Comparison of ENCODE assay signal across 13 cellular contexts in the genomic region with DNA sequence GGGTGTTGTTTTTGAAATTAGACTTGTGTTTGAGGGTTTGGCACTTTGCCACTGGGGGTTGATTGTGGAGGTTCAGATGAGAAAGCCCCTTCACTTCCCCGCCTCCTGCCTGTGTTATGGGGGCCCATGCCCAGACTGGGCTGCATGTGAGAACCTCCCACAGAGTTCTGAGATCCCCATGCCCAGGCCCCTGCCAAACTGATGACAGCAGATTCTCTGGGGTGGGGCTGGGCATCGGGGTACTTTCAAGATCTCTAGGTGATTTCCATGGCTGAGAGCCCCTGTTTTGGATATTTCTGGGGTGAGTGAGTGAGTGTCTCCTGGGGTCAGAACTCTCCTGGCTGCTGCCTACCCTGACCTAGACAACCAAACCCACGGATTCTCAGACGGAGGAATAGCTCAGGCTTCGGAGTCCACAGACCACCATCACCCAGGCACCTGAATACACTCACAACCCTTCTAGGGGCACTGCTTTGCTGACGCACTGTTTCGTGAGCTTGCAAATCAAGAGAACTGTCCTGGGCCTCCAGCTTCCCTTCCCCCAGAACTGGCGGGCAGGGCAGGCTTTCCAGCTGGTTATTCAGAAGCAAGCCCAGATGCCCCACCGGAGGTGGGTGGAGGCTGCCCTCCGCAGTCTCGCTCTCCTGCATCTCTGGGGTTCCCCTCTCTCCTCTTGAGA. TPM values are rescaled to one million over a fixed set of nuclear protein-coding genes. Genes with fewer than 3 reads are reported as not detected.
DNase-seq lines count a peak whose midpoint lies in the region; ATAC-seq, FAIRE-seq and TF ChIP-seq lines count a peak whose summit lies in the region.
"Had no signal": no experiment of that assay in that cellular context is flagged by ENCODE, and none has a peak within 500 bp of the region (broad histone marks: within the 10 kb centered on the region; RNA-seq: fewer than 3 reads in every experiment).

No MANE protein-coding gene starts in this region.

- H3K4me2 ChIP-seq in A549 (no peak overlapping the region), H1 (ENCODE audit: insufficient read depth in 1 of 2, low read depth in 2 of 2, low read length in 2 of 2) (no peak overlapping the region)

- H2BK20ac ChIP-seq in H1 (ENCODE audit: low read length) = no peak overlapping the region

- no peaks in the 10 kb centered on the region for H3K23me2 ChIP-seq in H1 (ENCODE audit: low read depth, low read length)

- no peak overlapping the region for H2BK120ac ChIP-seq in H1 (replicated peaks; ENCODE audit: low read depth, low read length)

- no peak overlapping the region for H3K14ac ChIP-seq in H1 (ENCODE audit: insufficient read length)

- H3K79me2 ChIP-seq in H1 (ENCODE audit: control insufficient read depth in 1 of 2, insufficient read depth in 2 of 2, low read length in 2 of 2) = no peaks in the 10 kb centered on the region

- no peak overlapping the region for H3K4me3 ChIP-seq in A549
- H3K4me3 ChIP-seq in NT2/D1 (ENCODE audit: insufficient read length, low read depth) = no peak overlapping the region
- no peak overlapping the region for H3K4me3 ChIP-seq in H1 (ENCODE audit: extremely low read depth in 1 of 4, insufficient read depth in 2 of 4, low read depth in 3 of 4, low read length in 4 of 4)
- H3K4me3 ChIP-seq: SK-N-MC, testis had no signal

- WGBS in A549 (ENCODE audit: missing lambda C conversion rate) = 79% methylated on average over 11 of the region's 11 CpGs
- WGBS in H1 (ENCODE audit: extremely low coverage in 1 of 2, insufficient coverage in 1 of 2, insufficient read length in 1 of 2, insufficient replicate concordance in 2 of 2, low coverage in 1 of 2, low lambda C conversion rate in 2 of 2, missing lambda C conversion rate in 1 of 2), 2 experiments = 87% methylated on average over 11 of the region's 11 CpGs; no CpG with 5 or more reads in 1 of the 2 experiments

- no peak overlapping the region for H2BK15ac ChIP-seq in H1 (ENCODE audit: low read length)

- H3K56ac ChIP-seq in H1 (replicated peaks; ENCODE audit: insufficient read length, low read depth, low read length) = no peak overlapping the region

- H3K9me3 ChIP-seq in A549 = no peaks in the 10 kb centered on the region
- no peaks in the 10 kb centered on the region for H3K9me3 ChIP-seq in NT2/D1 (ENCODE audit: insufficient read depth, low read length)
- H3K9me3 ChIP-seq in H1 (ENCODE audit: insufficient read depth in 2 of 2, low read depth in 1 of 2, low read length in 1 of 2) = no peaks in the 10 kb centered on the region
- H3K9me3 ChIP-seq: testis had no signal

- FAIRE-seq in A549 (lab: Jason Lieb, UNC) = no peak
- FAIRE-seq in H1 (lab: Jason Lieb, UNC) = no peak
- FAIRE-seq: small intestine had no signal

- no peak overlapping the region for H4K8ac ChIP-seq in H1 (ENCODE audit: extremely low read depth, insufficient read depth, low read length)

- no peaks in the 10 kb centered on the region for H3K36me3 ChIP-seq in NT2/D1 (ENCODE audit: insufficient read depth, insufficient read length, low read length)
- H3K36me3 ChIP-seq in H1 (ENCODE audit: control insufficient read depth in 2 of 4, insufficient read depth in 4 of 4, low read length in 3 of 4) = no peaks in the 10 kb centered on the region

- TF ChIP-seq EP300 in A549 (IDR thresholded peaks at IDR 0.05) = no peak
- no peak for TF ChIP-seq EP300 in H1 (IDR thresholded peaks at IDR 0.05; ENCODE audit: borderline replicate concordance in 1 of 2, low read depth in 2 of 2, low read length in 2 of 2)

- H2BK5ac ChIP-seq in H1 (ENCODE audit: low read depth, low read length) = no peak overlapping the region

- H3K79me1 ChIP-seq in H1 (ENCODE audit: low read depth, low read length) = no peaks in the 10 kb centered on the region

- TF ChIP-seq RAD21 in A549 (conservative IDR thresholded peaks at IDR 0.05 in 1 of 2, IDR thresholded peaks at IDR 0.05 in 1 of 2) (no peak), H1 (IDR thresholded peaks at IDR 0.05 in 1 of 2, conservative IDR thresholded peaks at IDR 0.05 in 1 of 2; ENCODE audit: low read depth in 2 of 2, low read length in 2 of 2) (no peak; a peak in 1 of 4 replicates)

- H3K4me1 ChIP-seq in A549 (peaks cover 59% of the 10 kb centered on the region), NT2/D1 (ENCODE audit: insufficient read depth, insufficient read length) (peaks cover 10% of the 10 kb centered on the region), H1 (replicated peaks in 1 of 4; ENCODE audit: control insufficient read depth in 3 of 4, insufficient read depth in 4 of 4, low read length in 3 of 4) (peaks cover 1 to 16% (median 11%) of the 10 kb centered on the region in 4 experiments)
- H3K4me1 ChIP-seq: testis had no signal

- no peak overlapping the region for H2BK12ac ChIP-seq in H1 (ENCODE audit: low read depth, low read length)

- no peaks in the 10 kb centered on the region for H4K20me1 ChIP-seq in H1 (replicated peaks in 1 of 2; ENCODE audit: control insufficient read depth in 1 of 2, insufficient read depth in 2 of 2, low read length in 2 of 2)

- no peak overlapping the region for H4K91ac ChIP-seq in H1 (replicated peaks; ENCODE audit: insufficient read length, low read length)

- H3K23ac ChIP-seq in H1 (ENCODE audit: insufficient read length) = no peak overlapping the region

- no peaks in the 10 kb centered on the region for H3K27me3 ChIP-seq in NT2/D1 (ENCODE audit: insufficient read depth, insufficient read length)
- H3K27me3 ChIP-seq in H1 (replicated peaks in 1 of 4; ENCODE audit: control insufficient read depth in 3 of 4, extremely low read depth in 1 of 4, insufficient read depth in 3 of 4, low read length in 3 of 4) = no peaks in the 10 kb centered on the region
- H3K27me3 ChIP-seq: testis had no signal

- in situ Hi-C loops in KBM-7 (cut with MboI; ENCODE audit: low pct_unique_long_range_greater_than_20kb, low sequenced_read_pairs) = loop anchor here (25.0 kb wide), 1 partner anchor 502 kb away; no protein-coding TSS in a partner anchor

- peak overlapping the region; percentile 36 for H3K9ac ChIP-seq in NT2/D1 (ENCODE audit: insufficient read length, low read depth)
- H3K9ac ChIP-seq in H1 (replicated peaks in 1 of 4; ENCODE audit: extremely low read depth in 1 of 4, low read depth in 3 of 4, low read length in 3 of 4) = no peak overlapping the region

- H3K4ac ChIP-seq in H1 (replicated peaks; ENCODE audit: insufficient read length, low read depth, low read length) = no peak overlapping the region

- H3K27ac ChIP-seq in A549 (peak overlapping the region; percentile 14 to 71; a peak in 3 of 6 replicates), H1 (ENCODE audit: low read depth, low read length) (no peak overlapping the region)
- H3K27ac ChIP-seq: SK-N-MC, testis had no signal

- 0 out of 2 replicates have a peak overlapping the region, but pooled peaks have one; percentile 34 for H3K18ac ChIP-seq in H1 (ENCODE audit: extremely low read depth, low read length)

- peak overlapping the region; percentile 14; the same call in 1 of the 2 replicates for H2AFZ ChIP-seq in H1 (ENCODE audit: low read length)

- TF ChIP-seq POLR2A in A549 (IDR thresholded peaks at IDR 0.05; ENCODE audit: low read length) (no peak), H1 (IDR thresholded peaks at IDR 0.05; ENCODE audit: control extremely low read depth in 1 of 2, low read depth in 2 of 2, low read length in 2 of 2) (no peak)

- CTCF ChIA-PET in A549 (lab: Yijun Ruan, JAX) (interaction anchor here (0.8 to 3.9 kb wide), 5 partner anchors 15 to 136 kb away, joined by 3 to 25 read pairs (median 4); no protein-coding TSS in a partner anchor), H1 (lab: Charles Lee; ENCODE audit: partially characterized antibody) (interaction anchor here (0.7 to 7.6 kb wide), 10 partner anchors 8 to 588 kb away, joined by 3 to 38 read pairs (median 4); no protein-coding TSS in a partner anchor)

- H4K5ac ChIP-seq in H1 (ENCODE audit: insufficient read length, low read depth, low read length) = no peak overlapping the region

- no peak for DNase-seq in A549 (ENCODE audit: low read depth in 1 of 2, low spot score in 1 of 2)
- no peak for DNase-seq in NT2/D1 (ENCODE audit: low read depth, low spot score)
- DNase-seq in H1 (ENCODE audit: low read depth in 1 of 2, low spot score in 2 of 2) = no peak
- DNase-seq in KG1 (lab: John Stamatoyannopoulos, UW) = no peak
- DNase-seq in KBM-7 = no peak
- DNase-seq in cortex of kidney (lab: John Stamatoyannopoulos, UW) = no peak
- DNase-seq: IMR-90, NCI-H2171, small intestine, testis had no signal

- no peak for ATAC-seq in A549
- ATAC-seq in GM19397 (IDR thresholded peaks at IDR 0.05; ENCODE audit: unreplicated experiment) = peak; percentile 38
- ATAC-seq in HG03039 (IDR thresholded peaks at IDR 0.05; ENCODE audit: unreplicated experiment) = no peak

- TF ChIP-seq CTCF in A549 (IDR thresholded peaks at IDR 0.05) = no peak
- TF ChIP-seq CTCF in H1 (IDR thresholded peaks at IDR 0.05; ENCODE audit: control extremely low read depth in 1 of 3, insufficient read depth in 1 of 3, low read depth in 1 of 3, low read length in 3 of 3) = no peak

- no peak overlapping the region for H2AK5ac ChIP-seq in H1 (ENCODE audit: low read depth, low read length)

- POLR2A ChIA-PET in A549 (lab: Yijun Ruan, JAX) (no interaction called here), H1 (lab: Charles Lee; ENCODE audit: partially characterized antibody) (no interaction called here)

TF ChIP-seq in A549, 52 proteins besides CTCF, POLR2A, EP300 and RAD21 (continues in another document):
- no peak for TF ChIP-seq FOSL2 (IDR thresholded peaks at IDR 0.05)
- TF ChIP-seq FOSL2 (CRISPR knock-in tag; IDR thresholded peaks at IDR 0.05) = no peak
- no peak for TF ChIP-seq ZNF302 (CRISPR knock-in tag; IDR thresholded peaks at IDR 0.05)
- no peak for TF ChIP-seq CEBPB (IDR thresholded peaks at IDR 0.05)

TF ChIP-seq in H1, 55 proteins besides CTCF, POLR2A, EP300 and RAD21:
- TF ChIP-seq ASH2L (IDR thresholded peaks at IDR 0.05; ENCODE audit: low read length) = no peak
- TF ChIP-seq KDM4A (IDR thresholded peaks at IDR 0.05; ENCODE audit: low read depth, low read length, severe bottlenecking) = no peak
- no peak for TF ChIP-seq GTF2F1 (IDR thresholded peaks at IDR 0.05; ENCODE audit: borderline replicate concordance, low read depth, low read length)

RNA-seq across cellular contexts. Expression of a gene that starts 6.3 kb away (rescaled TPM):
- polyA plus RNA-seq in A549 (2011; rRNA removed) (3.9 and 7.9 TPM in 2 replicates), A549 (2017; fragmentation: RNase III; extraction: RNeasy Plus Mini Kit Qiagen cat#74134 plus additional on column Dnase treatment) (1.2 to 1.4 TPM (median 1.3 TPM) in 3 replicates), H1 (2011; rRNA removed) (0.06 and 0.08 TPM in 2 replicates)
- 0.96 and 0.98 TPM in 2 replicates for polyA plus RNA-seq in A549 (2012; cell fraction: cytosol; rRNA removed)
- polyA plus RNA-seq in A549 (2012; cell fraction: nucleus; rRNA removed) = 0.73 and 1.2 TPM in 2 replicates
- 3.2 and 3.6 TPM in 2 replicates for polyA minus RNA-seq in A549 (2011; rRNA and poly(A)+ RNA removed)
- 0.19 and 0.27 TPM in 2 replicates for total RNA-seq in H1 (2021; fragmentation: NEBNext Ultra II Directional; extraction: Animal tissue kit (Norgen Biotek cat#: 25700))
- 0.03 TPM for polyA plus RNA-seq in H1 (2011; cell fraction: cytosol; rRNA removed)
- polyA plus RNA-seq in H1 (2011; cell fraction: nucleus; rRNA removed) = 0.10 TPM
- 0.25 to 0.48 TPM (median 0.38 TPM) in 3 of 4 replicates, not detected in the other for polyA plus RNA-seq in H1 (2012, experiment 1 of 2)
- not detected for polyA plus RNA-seq in H1 (2012, experiment 2 of 2)
- polyA plus RNA-seq in H1 (2013, experiment 1 of 2) = 0.20 TPM
- 0.18 TPM for polyA plus RNA-seq in H1 (2013, experiment 2 of 2)
- 0.02 and 0.06 TPM in 2 replicates for polyA minus RNA-seq in H1 (2011; rRNA and poly(A)+ RNA removed)
- not detected for polyA minus RNA-seq in H1 (2011; cell fraction: cytosol; rRNA and poly(A)+ RNA removed)
- polyA minus RNA-seq in H1 (2011; cell fraction: nucleus; rRNA and poly(A)+ RNA removed) = 0.30 TPM
- polyA plus RNA-seq: IMR-90 had no signal
